In the genomic region with DNA sequence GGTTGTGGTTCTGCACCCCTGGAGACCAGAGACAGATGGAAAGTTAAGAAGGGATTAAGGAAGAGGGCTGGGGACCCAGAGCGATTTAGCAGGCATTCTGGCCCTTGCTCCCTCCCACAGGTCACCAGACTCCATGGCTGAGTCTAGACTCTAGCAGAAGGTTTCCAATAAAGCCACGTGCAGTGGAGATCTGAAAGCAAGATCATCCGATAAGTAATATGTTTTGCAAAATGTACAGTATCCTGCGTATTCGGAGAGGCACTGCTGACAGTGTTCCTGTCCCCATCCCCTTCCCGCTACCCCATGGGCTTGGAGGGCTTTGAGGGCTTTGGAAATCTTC, we compare ENCODE assay signal across 8 cellular contexts. TPM values are rescaled to one million over a fixed set of nuclear protein-coding genes. Genes with fewer than 3 reads are reported as not detected.
DNase-seq lines count a peak whose midpoint lies in the region; ATAC-seq and TF ChIP-seq lines count a peak whose summit lies in the region.

No MANE protein-coding gene starts in this region.

- POLR2A ChIA-PET in CD4-positive, alpha-beta T cell (lab: Charles Lee): interaction anchor here (0.6 to 2.9 kb wide), 12 partner anchors 9 to 589 kb away, joined by 3 to 45 read pairs (median 6); no protein-coding TSS in a partner anchor

- H3K9me3 ChIP-seq in CD4-positive, alpha-beta T cell (ENCODE audit: control insufficient read depth, low read length): no peaks in the 10 kb centered on the region
- H3K9me3 ChIP-seq in Karpas-422 (ENCODE audit: low read length): no peaks in the 10 kb centered on the region

- H3K36me3 ChIP-seq in Karpas-422 (ENCODE audit: insufficient read depth, low read length): no peaks in the 10 kb centered on the region

- H3K4me3 Mint-ChIP-seq in CD4-positive, alpha-beta T cell: peak overlapping the region; percentile 95
- H3K4me3 Mint-ChIP-seq in natural killer cell: peak overlapping the region; percentile 91

- no peaks in the 10 kb centered on the region for H3K27me3 ChIP-seq in CD4-positive, alpha-beta T cell (ENCODE audit: control insufficient read depth, insufficient read depth, low read length)
- H3K27me3 ChIP-seq in Karpas-422 (ENCODE audit: low read length) (no peaks in the 10 kb centered on the region), dorsolateral prefrontal cortex (peaks cover 0 to 7% (median 0%) of the 10 kb centered on the region in 45 donors)

- H3K79me2 ChIP-seq in Karpas-422 (ENCODE audit: low read length): no peaks in the 10 kb centered on the region

- no peak for TF ChIP-seq CTCF in CD4-positive, alpha-beta T cell (IDR thresholded peaks at IDR 0.05)
- no peak for TF ChIP-seq CTCF in dorsolateral prefrontal cortex (IDR thresholded peaks at IDR 0.05 in 54 of 56, conservative IDR thresholded peaks at IDR 0.05 in 2 of 56; ENCODE audit: low read depth in 1 of 56, partially characterized antibody in 56 of 56)
- no peak for TF ChIP-seq CTCF in natural killer cell (IDR thresholded peaks at IDR 0.05)

- no peak overlapping the region for H3K9ac ChIP-seq in Karpas-422 (ENCODE audit: low read length)

- no peaks in the 10 kb centered on the region; the same call in 1 of the 2 replicates for H3K9me2 ChIP-seq in Karpas-422 (replicated peaks; ENCODE audit: insufficient read depth, low read length)

- H3K4me2 ChIP-seq in Karpas-422 (ENCODE audit: low read depth, low read length, poor library complexity, severe bottlenecking): peak overlapping the region; percentile 49

- H3K27ac Mint-ChIP-seq in CD4-positive, alpha-beta T cell: peak overlapping the region; percentile 92
- peak overlapping the region in 1 of 2 donors; percentile 96 for H3K27ac Mint-ChIP-seq in natural killer cell

- no peaks in the 10 kb centered on the region for H3K27me3 Mint-ChIP-seq in CD4-positive, alpha-beta T cell
- H3K27me3 Mint-ChIP-seq in natural killer cell (ENCODE audit: low read depth in 2 of 2): no peaks in the 10 kb centered on the region

- peak; percentile 27 for ATAC-seq in CD4-positive, alpha-beta T cell (ENCODE audit: poor library complexity)
- peak; percentile 3 to 24 (median 4) for ATAC-seq in natural killer cell
- no peak for ATAC-seq in GM21381 (IDR thresholded peaks at IDR 0.05; ENCODE audit: unreplicated experiment)

- peaks cover 32% of the 10 kb centered on the region for H3K4me1 ChIP-seq in Karpas-422 (ENCODE audit: low read length)

- intact Hi-C loops in CD4-positive, alpha-beta T cell (cut with DNase I, micrococcal nuclease): loop anchor here (2.0 to 10.0 kb wide), 3 partner anchors 13 to 193 kb away; a partner anchor contains a TSS
- intact Hi-C loops in dorsolateral prefrontal cortex (cut with DNase I) (no loop called here), natural killer cell (cut with micrococcal nuclease) (loop anchor here (5.0 to 10.0 kb wide), 2 partner anchors 36 to 483 kb away; no protein-coding TSS in a partner anchor)

- peaks cover 63% of the 10 kb centered on the region for H3K4me1 Mint-ChIP-seq in CD4-positive, alpha-beta T cell (ENCODE audit: low read depth)
- peaks cover 48 to 52% of the 10 kb centered on the region in 2 donors for H3K4me1 Mint-ChIP-seq in natural killer cell

- H3K4me3 ChIP-seq in Karpas-422 (ENCODE audit: low read length) (no peak overlapping the region), dorsolateral prefrontal cortex (peak overlapping the region; percentile 53 to 84 (median 72))

- H2AFZ ChIP-seq in Karpas-422 (ENCODE audit: low read length): no peak overlapping the region

- CTCF ChIA-PET in CD4-positive, alpha-beta T cell (lab: Charles Lee): interaction anchor here (0.9 to 2.0 kb wide), 11 partner anchors 9 to 81 kb away, joined by 3 to 8 read pairs (median 4); no protein-coding TSS in a partner anchor

- no peaks in the 10 kb centered on the region for H3K9me3 Mint-ChIP-seq in CD4-positive, alpha-beta T cell
- no peaks in the 10 kb centered on the region for H3K9me3 Mint-ChIP-seq in natural killer cell

- DNase-seq in CD4-positive, alpha-beta T cell: no peak
- DNase-seq in Karpas-422 (no peak), dorsolateral prefrontal cortex (no peak), natural killer cell (no peak), NCI-H345 (lab: John Stamatoyannopoulos, UW) (no peak), NCI-H69 (lab: John Stamatoyannopoulos, UW) (no peak), hippocampal formation (lab: John Stamatoyannopoulos, UW) (no peak)

- H4K20me1 ChIP-seq in Karpas-422 (ENCODE audit: insufficient read depth, low read depth, low read length): no peaks in the 10 kb centered on the region

- H3K36me3 Mint-ChIP-seq in CD4-positive, alpha-beta T cell (ENCODE audit: low read depth): peaks cover 19% of the 10 kb centered on the region
- H3K36me3 Mint-ChIP-seq in natural killer cell: no peaks in the 10 kb centered on the region

- H3K27ac ChIP-seq in CD4-positive, alpha-beta T cell (ENCODE audit: low read depth, low read length): peak overlapping the region; percentile 88
- no peak overlapping the region for H3K27ac ChIP-seq in Karpas-422 (ENCODE audit: low read length)
- peak overlapping the region in 31 of 59 donors; percentile 16 to 88 (median 63) for H3K27ac ChIP-seq in dorsolateral prefrontal cortex

RNA-seq across cellular contexts. Expression of a gene that starts 0.5 kb away (rescaled TPM):
- 10 to 100 TPM; 46.4 TPM for total RNA-seq in CD4-positive, alpha-beta T cell
- 0.40 and 0.63 TPM in 2 replicates for total RNA-seq in Karpas-422 (2014; rRNA removed; shearing (Covaris generic); ENCODE audit: low replicate concordance)
- total RNA-seq in dorsolateral prefrontal cortex (10 to 100 TPM in 10 of 120 experiments, 1 to 10 TPM in 110; 4.0 to 11.5 (median 7.6) TPM), natural killer cell (10 to 100 TPM; 48.3 to 50.7 (median 48.5) TPM)

Comparison
In these comparisons a context has a peak if more than half of its experiments do, and no peak if none do; other contexts are left out.
1. intact Hi-C loops: an anchor here in CD4-positive, alpha-beta T cell (2.0 to 10.0 kb wide) and natural killer cell (5.0 to 10.0 kb wide); none called in dorsolateral prefrontal cortex.